In genomic region chr1:231286603-231287002, GRCh38 we compare ENCODE assay signal across 30 cellular contexts.
"Had no signal": no experiment of that assay in that cellular context is flagged by ENCODE, and none has a peak within 500 bp of the region (broad histone marks: within the 10 kb centered on the region; RNA-seq: fewer than 3 reads in every experiment).

No MANE protein-coding gene starts in this region.

- H3K27ac ChIP-seq: left lung, lower lobe of right lung, pancreas, prostate gland, skin epidermis, stomach, testis, thyroid gland, transverse colon, upper lobe of right lung had no signal

- H3K4me3 ChIP-seq: left lung, lower lobe of right lung, pancreas, prostate gland, skin epidermis, stomach, testis, thyroid gland, transverse colon, upper lobe of right lung had no signal

- H3K4me1 ChIP-seq: left lung, lower lobe of right lung, pancreas, prostate gland, stomach, testis, thyroid gland, transverse colon, upper lobe of right lung had no signal

- ATAC-seq: left colon; left lung; lower lobe of right lung; naive thymus-derived CD8-positive, alpha-beta T cell; pancreas; right cardiac atrium; sciatic nerve; stimulated activated naive B cell treated with anti-CD40 and anti-IgM and Interleukin-4, amounts not matched to agents 10 μg/mL and 1 μg/mL and 100 μg/mL, for 72 hours; stimulated activated naive CD8-positive, alpha-beta T cell treated with anti-CD3 and anti-CD28 coated beads, Interleukin-15, Interleukin-2, amounts not matched to agents 100 U/mL and 50 U/mL, for 24 hours; upper lobe of right lung had no signal

- H3K36me3 ChIP-seq: left lung, lower lobe of right lung, pancreas, prostate gland, stomach, thyroid gland, transverse colon, upper lobe of right lung had no signal

- FAIRE-seq: islet of Langerhans, kidney, pancreas, urothelium cell line had no signal

- H3K27me3 ChIP-seq: left lung, pancreas, stomach, testis, thyroid gland, transverse colon, upper lobe of right lung had no signal

- DNase-seq: hypothalamus; immature natural killer cell; kidney; left colon; left lung; lower lobe of right lung; mammary epithelial cell; mesenchymal stem cell; naive thymus-derived CD8-positive, alpha-beta T cell; nucleus accumbens; pancreas; posterior cingulate gyrus; retina; right cardiac atrium; stimulated activated CD4-positive, alpha-beta T cell treated with anti-CD3 and anti-CD28 coated beads, Interleukin-12 subunit alpha, Interleukin-12 subunit beta, amount 100 ng/mL, for 4 hours; stimulated activated CD4-positive, alpha-beta T cell treated with anti-CD3 and anti-CD28 coated beads, Interleukin-15, amount 100 ng/mL, for 24 hours; stimulated activated CD4-positive, alpha-beta T cell treated with anti-CD3 and anti-CD28 coated beads, Interleukin-2, amount 100 ng/mL, for 24 hours; stimulated activated CD4-positive, alpha-beta T cell treated with anti-CD3 and anti-CD28 coated beads, Interleukin-4, amount 100 ng/mL, for 1 hour; stimulated activated naive B cell treated with anti-CD40 and anti-IgM and Interleukin-4, amounts not matched to agents 10 μg/mL and 1 μg/mL and 100 μg/mL, for 72 hours; stimulated activated naive CD8-positive, alpha-beta T cell treated with anti-CD3 and anti-CD28 coated beads, Interleukin-15, Interleukin-2, amounts not matched to agents 100 U/mL and 50 U/mL, for 24 hours; stomach; testis; thyroid gland; transverse colon; upper lobe of right lung had no signal

- H3K9me3 ChIP-seq: left lung, lower lobe of right lung, pancreas, prostate gland, stomach, testis, thyroid gland, transverse colon, upper lobe of right lung had no signal
